Comparison of ENCODE assay signal across 1 cellular context in genomic region chr12:53147653-53148052, GRCh38.
TF ChIP-seq lines count a peak whose summit lies in the region.

No MANE protein-coding gene starts in this region.

TF ChIP-seq in K562, 482 proteins besides CTCF, POLR2A, EP300 and RAD21 (continues in another document):
- peak; percentile 97 for TF ChIP-seq PPARD (CRISPR knock-in tag; IDR thresholded peaks at IDR 0.05)
- no peak for TF ChIP-seq MTA2 (IDR thresholded peaks at IDR 0.05; ENCODE audit: low read depth)
- no peak for TF ChIP-seq ZFP36 (IDR thresholded peaks at IDR 0.05; ENCODE audit: low read depth, low read length, partially characterized antibody)
- TF ChIP-seq ZBTB11 (CRISPR knock-in tag; IDR thresholded peaks at IDR 0.05), result peak in 1 of 3 experiments; percentile 81; a peak in 2 of 6 replicates
- peak; percentile 76 for TF ChIP-seq MXD1 (CRISPR knock-in tag; IDR thresholded peaks at IDR 0.05; ENCODE audit: borderline replicate concordance, poor library complexity, severe bottlenecking)
- peak; percentile 92 for TF ChIP-seq ZFPM2 (CRISPR knock-in tag; IDR thresholded peaks at IDR 0.05)
- peak; percentile 97 for TF ChIP-seq ZNF408 (CRISPR knock-in tag; IDR thresholded peaks at IDR 0.05; ENCODE audit: low read depth)
- peak; percentile 83; the same call in 1 of the 2 replicates for TF ChIP-seq ID3 (CRISPR knock-in tag; IDR thresholded peaks at IDR 0.05)
- no peak for TF ChIP-seq ID3 (tag; IDR thresholded peaks at IDR 0.05)
- TF ChIP-seq CAMTA2 (CRISPR knock-in tag; conservative IDR thresholded peaks at IDR 0.05), result peak; percentile 81; the same call in 1 of the 2 replicates
- peak; percentile 95 for TF ChIP-seq TCF15 (CRISPR knock-in tag; IDR thresholded peaks at IDR 0.05)
- TF ChIP-seq HDAC8 (tag; IDR thresholded peaks at IDR 0.05), result 0 out of 2 replicates have a peak, but pooled peaks have one; percentile 41
- peak; percentile 100 for TF ChIP-seq ZNF277 (CRISPR knock-in tag; IDR thresholded peaks at IDR 0.05; ENCODE audit: borderline replicate concordance)
- TF ChIP-seq CHD4 (IDR thresholded peaks at IDR 0.05; ENCODE audit: insufficient read depth, insufficient replicate concordance, low read depth, low read length, poor library complexity, severe bottlenecking), result no peak
- no peak for TF ChIP-seq TCF7L2 (IDR thresholded peaks at IDR 0.05; ENCODE audit: low read depth, low read length)
- peak; percentile 66; the same call in 1 of the 2 replicates for TF ChIP-seq E4F1 (CRISPR knock-in tag; IDR thresholded peaks at IDR 0.05; ENCODE audit: borderline replicate concordance)
- TF ChIP-seq ZNF77 (CRISPR knock-in tag; IDR thresholded peaks at IDR 0.05), result 0 out of 2 replicates have a peak, but pooled peaks have one; percentile 45
- TF ChIP-seq ZNF707 (CRISPR knock-in tag; conservative IDR thresholded peaks at IDR 0.05), result peak; percentile 91
- peak; percentile 75; the same call in 1 of the 2 replicates for TF ChIP-seq ZNF583 (CRISPR knock-in tag; IDR thresholded peaks at IDR 0.05)
- TF ChIP-seq ZKSCAN3 (CRISPR knock-in tag; IDR thresholded peaks at IDR 0.05), result 0 out of 2 replicates have a peak, but pooled peaks have one; percentile 57
- no peak for TF ChIP-seq FOXM1 (IDR thresholded peaks at IDR 0.05; ENCODE audit: low read depth)
- TF ChIP-seq FOXM1 (CRISPR knock-in tag; IDR thresholded peaks at IDR 0.05; ENCODE audit: low read depth), result no peak
- no peak for TF ChIP-seq IRF1 (CRISPR knock-in tag; IDR thresholded peaks at IDR 0.05; ENCODE audit: borderline replicate concordance)
- peak; percentile 69; the same call in 1 of the 2 replicates for TF ChIP-seq ZNF668 (CRISPR knock-in tag; IDR thresholded peaks at IDR 0.05)
- TF ChIP-seq CREM (IDR thresholded peaks at IDR 0.05; ENCODE audit: low read depth), result no peak
- TF ChIP-seq JUNB (CRISPR knock-in tag; conservative IDR thresholded peaks at IDR 0.05), result peak; percentile 73; the same call in 1 of the 2 replicates
- TF ChIP-seq ZNF449 (CRISPR knock-in tag; IDR thresholded peaks at IDR 0.05), result peak; percentile 96
- no peak for TF ChIP-seq GABPB1 (CRISPR knock-in tag; IDR thresholded peaks at IDR 0.05)
- TF ChIP-seq OTX1 (CRISPR knock-in tag; IDR thresholded peaks at IDR 0.05), result 0 out of 2 replicates have a peak, but pooled peaks have one; percentile 83
- TF ChIP-seq POLR2B (IDR thresholded peaks at IDR 0.05; ENCODE audit: low read depth, partially characterized antibody), result no peak
- TF ChIP-seq HNRNPH1 (optimal IDR thresholded peaks at IDR 0.05; ENCODE audit: low read depth, low read length), result no peak
- peak; percentile 79; the same call in 1 of the 2 replicates for TF ChIP-seq ZNF174 (CRISPR knock-in tag; IDR thresholded peaks at IDR 0.05)
- TF ChIP-seq NFIX (CRISPR knock-in tag; IDR thresholded peaks at IDR 0.05; ENCODE audit: low read depth), result peak; percentile 90
- no peak for TF ChIP-seq ZNF354B (CRISPR knock-in tag; IDR thresholded peaks at IDR 0.05)
- TF ChIP-seq IRF2 (CRISPR knock-in tag; IDR thresholded peaks at IDR 0.05), result no peak
- TF ChIP-seq KDM2B (CRISPR knock-in tag; IDR thresholded peaks at IDR 0.05), result no peak
- TF ChIP-seq CEBPG (CRISPR knock-in tag; IDR thresholded peaks at IDR 0.05), result no peak
- peak in 1 of 2 experiments; percentile 60; a peak in 1 of 4 replicates for TF ChIP-seq CEBPG (tag; conservative IDR thresholded peaks at IDR 0.05 in 1 of 2, IDR thresholded peaks at IDR 0.05 in 1 of 2)
- no peak for TF ChIP-seq ZNF584 (CRISPR knock-in tag; IDR thresholded peaks at IDR 0.05; ENCODE audit: low read depth)
- peak; percentile 67; the same call in 1 of the 2 replicates for TF ChIP-seq ZNF785 (CRISPR knock-in tag; IDR thresholded peaks at IDR 0.05)
- TF ChIP-seq ARID2 (IDR thresholded peaks at IDR 0.05), result no peak
- TF ChIP-seq ZNF253 (CRISPR knock-in tag; conservative IDR thresholded peaks at IDR 0.05), result peak; percentile 77; the same call in 1 of the 2 replicates
- no peak for TF ChIP-seq SRSF3 (IDR thresholded peaks at IDR 0.05; ENCODE audit: insufficient read depth, low read length)
- peak; percentile 97 for TF ChIP-seq HOXB6 (CRISPR knock-in tag; IDR thresholded peaks at IDR 0.05; ENCODE audit: borderline replicate concordance)
- 0 out of 2 replicates have a peak, but pooled peaks have one; percentile 44 for TF ChIP-seq ZNF165 (CRISPR knock-in tag; IDR thresholded peaks at IDR 0.05; ENCODE audit: borderline replicate concordance)
- TF ChIP-seq FUS (optimal IDR thresholded peaks at IDR 0.05; ENCODE audit: low read depth, low read length), result no peak
- peak; percentile 95; the same call in 1 of the 2 replicates for TF ChIP-seq ZNF76 (CRISPR knock-in tag; IDR thresholded peaks at IDR 0.05; ENCODE audit: borderline replicate concordance)
- peak; percentile 36; the same call in 1 of the 2 replicates for TF ChIP-seq E2F3 (CRISPR knock-in tag; IDR thresholded peaks at IDR 0.05)
- TF ChIP-seq TEAD1 (CRISPR knock-in tag; IDR thresholded peaks at IDR 0.05), result no peak
- TF ChIP-seq SPI1 (IDR thresholded peaks at IDR 0.05; ENCODE audit: borderline replicate concordance, low read depth, low read length), result no peak
- TF ChIP-seq HDAC1 (IDR thresholded peaks at IDR 0.05), result no peak
- no peak for TF ChIP-seq ZSCAN29 (IDR thresholded peaks at IDR 0.05)
- no peak for TF ChIP-seq KAT7 (CRISPR knock-in tag; IDR thresholded peaks at IDR 0.05; ENCODE audit: borderline replicate concordance)
- no peak for TF ChIP-seq CREB3L1 (IDR thresholded peaks at IDR 0.05; ENCODE audit: borderline replicate concordance, low read depth)
